ENCODE assay signal across 9 cellular contexts in the genomic region with DNA sequence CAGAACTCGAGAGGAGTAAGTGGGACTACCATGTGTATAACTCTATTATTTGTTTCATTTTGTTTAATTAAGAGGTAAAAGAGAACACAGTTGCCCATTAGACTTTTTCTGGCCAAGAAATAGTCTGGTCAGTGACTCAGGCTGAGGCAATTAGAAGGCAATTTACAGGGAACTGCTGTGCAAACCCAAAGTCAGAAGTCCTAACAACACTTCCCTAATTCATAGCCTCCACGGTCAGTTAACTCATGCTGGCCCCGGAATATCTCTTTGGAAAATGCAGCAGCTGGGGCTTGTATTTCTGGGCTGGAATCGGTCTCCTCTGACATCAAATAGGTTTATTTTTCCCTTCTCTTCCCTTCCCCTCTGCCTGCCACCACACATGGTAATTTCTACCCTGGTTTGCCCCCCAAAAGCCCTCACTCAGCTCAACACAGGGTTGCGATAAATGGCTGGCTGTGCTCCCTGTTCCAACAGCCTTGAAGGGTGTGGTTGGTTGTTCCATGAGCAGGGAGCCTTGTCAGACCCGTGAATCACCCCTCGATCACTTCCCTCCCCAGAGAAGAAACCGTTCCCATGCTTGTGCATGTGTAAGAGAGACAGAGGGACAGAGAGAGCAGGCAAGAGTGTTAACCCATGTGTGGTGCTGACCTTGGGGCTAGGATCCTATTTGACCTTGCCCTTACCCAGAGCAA. TPM values are rescaled to one million over a fixed set of nuclear protein-coding genes. Genes with fewer than 3 reads are reported as not detected.
DNase-seq lines count a peak whose midpoint lies in the region; ATAC-seq, FAIRE-seq and TF ChIP-seq lines count a peak whose summit lies in the region.
"Had no signal": no experiment of that assay in that cellular context is flagged by ENCODE, and none has a peak within 500 bp of the region (broad histone marks: within the 10 kb centered on the region; RNA-seq: fewer than 3 reads in every experiment).

No MANE protein-coding gene starts in this region.

- intact Hi-C loops in Right ventricle myocardium superior (cut with DNase I): loop anchor here (10.0 kb wide), 1 partner anchor 255 kb away; no protein-coding TSS in a partner anchor

- peak overlapping the region; percentile 22 to 64 (median 26) for H3K9ac ChIP-seq in skeletal muscle tissue (ENCODE audit: low read depth in 1 of 3, low read length in 3 of 3)

- DNase-seq in H54 (ENCODE audit: insufficient read length, low spot score) (peak; percentile 77), Right ventricle myocardium superior (peak; percentile 54), NCI-H2227 treated with DMSO at 0.1 percent for 48 hours (lab: John Stamatoyannopoulos, UW) (no peak)
- DNase-seq in activated CD4-positive, alpha-beta memory T cell treated with anti-CD3 and anti-CD28 coated beads, Interleukin-2, amount 10 ng/mL, durations not matched to agents 7 days and 5 days: no peak
- DNase-seq: NCI-H524 treated with DMSO at 0.1 percent for 48 hours had no signal

- no peaks in the 10 kb centered on the region for H3K27me3 ChIP-seq in skeletal muscle tissue (ENCODE audit: control insufficient read depth in 3 of 3, insufficient read depth in 3 of 3, low read length in 3 of 3)

- peaks cover 56% of the 10 kb centered on the region for H3K27me3 Mint-ChIP-seq in activated CD4-positive, alpha-beta memory T cell treated with anti-CD3 and anti-CD28 coated beads, Interleukin-2, amount 10 ng/mL, durations not matched to agents 7 days and 5 days

- H3K36me3 Mint-ChIP-seq in activated CD4-positive, alpha-beta memory T cell treated with anti-CD3 and anti-CD28 coated beads, Interleukin-2, amount 10 ng/mL, durations not matched to agents 7 days and 5 days (ENCODE audit: low read depth): no peaks in the 10 kb centered on the region

- no peak overlapping the region for H3K27ac Mint-ChIP-seq in activated CD4-positive, alpha-beta memory T cell treated with anti-CD3 and anti-CD28 coated beads, Interleukin-2, amount 10 ng/mL, durations not matched to agents 7 days and 5 days

- CTCF ChIA-PET in activated CD4-positive, alpha-beta memory T cell treated with anti-CD3 and anti-CD28 coated beads, Interleukin-2, amount 10 ng/mL, durations not matched to agents 7 days and 5 days (lab: Charles Lee): interaction anchor here (5.3 kb wide), 1 partner anchor 138 kb away, joined by 45 read pairs; no protein-coding TSS in a partner anchor

- peaks cover 77 to 85% (median 84%) of the 10 kb centered on the region in 3 donors for H3K4me1 ChIP-seq in skeletal muscle tissue (ENCODE audit: control insufficient read depth in 3 of 3, insufficient read depth in 3 of 3, low read length in 3 of 3)

- H3K4me3 ChIP-seq in WI38 (ENCODE audit: low read depth, low read length): peak overlapping the region; percentile 46
- H3K4me3 ChIP-seq in skeletal muscle tissue (ENCODE audit: low read length in 3 of 3): peak overlapping the region; percentile 24 to 54 (median 33)

- no peaks in the 10 kb centered on the region for H3K36me3 ChIP-seq in skeletal muscle tissue (ENCODE audit: control insufficient read depth in 3 of 3, insufficient read depth in 3 of 3, low read length in 3 of 3)

- ATAC-seq in Right ventricle myocardium superior (ENCODE audit: poor library complexity) (peak; percentile 23), GM21515 (IDR thresholded peaks at IDR 0.05; ENCODE audit: unreplicated experiment) (no peak), GM18858 (IDR thresholded peaks at IDR 0.05; ENCODE audit: unreplicated experiment) (no peak)

- TF ChIP-seq CTCF in WI38 (IDR thresholded peaks at IDR 0.05; ENCODE audit: low read depth, low read length): no peak

- peak overlapping the region; percentile 71 for H3K27ac ChIP-seq in skeletal muscle tissue (ENCODE audit: low read depth, low read length)

- no peak overlapping the region for H3K4me3 Mint-ChIP-seq in activated CD4-positive, alpha-beta memory T cell treated with anti-CD3 and anti-CD28 coated beads, Interleukin-2, amount 10 ng/mL, durations not matched to agents 7 days and 5 days

- peaks cover 40% of the 10 kb centered on the region for H3K4me1 Mint-ChIP-seq in activated CD4-positive, alpha-beta memory T cell treated with anti-CD3 and anti-CD28 coated beads, Interleukin-2, amount 10 ng/mL, durations not matched to agents 7 days and 5 days

- FAIRE-seq in H54 (lab: Jason Lieb, UNC): peak; percentile 72

- POLR2A ChIA-PET in activated CD4-positive, alpha-beta memory T cell treated with anti-CD3 and anti-CD28 coated beads, Interleukin-2, amount 10 ng/mL, durations not matched to agents 7 days and 5 days (lab: Charles Lee): no interaction called here

- no peaks in the 10 kb centered on the region for H3K9me3 ChIP-seq in skeletal muscle tissue (ENCODE audit: control insufficient read depth in 3 of 3, low read length in 3 of 3)

- peak; percentile 41 for TF ChIP-seq POLR2A in H54 (IDR thresholded peaks at IDR 0.05; ENCODE audit: low read depth, low read length)

- no peaks in the 10 kb centered on the region for H3K9me3 Mint-ChIP-seq in activated CD4-positive, alpha-beta memory T cell treated with anti-CD3 and anti-CD28 coated beads, Interleukin-2, amount 10 ng/mL, durations not matched to agents 7 days and 5 days

RNA-seq across cellular contexts. Expression of a gene that starts 5.3 kb away (rescaled TPM):
- total RNA-seq in Right ventricle myocardium superior (27.0 TPM), skeletal muscle tissue (30.3 TPM)
- total RNA-seq in activated CD4-positive, alpha-beta memory T cell treated with anti-CD3 and anti-CD28 coated beads, Interleukin-2, amount 10 ng/mL, durations not matched to agents 7 days and 5 days: 10 to 100 TPM; 16.5 to 17.9 TPM

Comparison
In these comparisons a context has a peak if more than half of its experiments do, and no peak if none do; other contexts are left out.
1. DNase-seq: peak in H54 (single experiment) and Right ventricle myocardium superior (single experiment); none in activated CD4-positive, alpha-beta memory T cell treated with anti-CD3 and anti-CD28 coated beads, Interleukin-2, amount 10 ng/mL, durations not matched to agents 7 days and 5 days (single experiment) and NCI-H2227 treated with DMSO at 0.1 percent for 48 hours (single experiment).